In the genomic region with DNA sequence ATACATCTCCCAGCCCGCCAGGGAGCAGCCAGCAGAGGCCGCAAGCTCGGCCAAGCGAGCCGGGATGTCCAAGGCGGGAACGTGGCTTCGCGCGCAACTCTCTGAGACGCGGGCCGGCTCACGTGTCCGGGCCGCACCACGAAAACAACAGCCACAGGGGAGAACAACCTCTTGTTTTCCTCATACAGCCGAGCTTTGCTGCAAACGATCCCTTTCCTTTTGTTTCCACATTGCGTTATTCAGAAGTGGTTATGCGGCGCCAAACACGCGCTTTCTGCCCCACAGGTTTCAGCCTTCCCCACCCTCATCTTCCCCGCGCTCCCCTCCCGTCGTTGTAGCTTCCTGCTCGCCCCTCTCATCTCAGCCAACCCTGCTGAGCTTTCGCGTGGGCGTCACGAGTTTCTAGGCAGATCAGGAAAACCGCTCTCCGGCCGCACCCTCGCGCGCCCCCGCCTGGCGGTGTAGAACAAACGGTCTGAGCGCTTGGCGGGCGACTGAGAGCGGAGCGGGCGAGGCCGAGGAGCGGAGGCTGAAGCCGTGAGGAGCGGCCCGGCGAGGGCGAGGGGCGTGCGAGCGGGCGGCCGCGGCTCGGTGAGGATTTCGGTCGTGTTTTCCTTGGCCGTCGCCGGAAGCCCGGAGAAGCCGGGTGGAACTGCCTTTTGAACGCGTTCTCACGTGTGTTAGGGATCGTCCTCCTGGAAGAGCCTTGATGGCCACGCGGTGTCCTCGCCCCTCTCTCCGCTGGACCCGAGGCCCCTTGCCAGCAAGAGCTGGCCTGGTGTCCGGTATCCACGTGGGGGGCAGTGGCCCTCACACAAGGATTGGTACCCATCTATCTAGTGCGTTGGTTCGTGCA, we compare ENCODE assay signal across 9 cellular contexts. TPM values are rescaled to one million over a fixed set of nuclear protein-coding genes. Genes with fewer than 3 reads are reported as not detected.
DNase-seq lines count a peak whose midpoint lies in the region; FAIRE-seq and TF ChIP-seq lines count a peak whose summit lies in the region.
"Had no signal": no experiment of that assay in that cellular context is flagged by ENCODE, and none has a peak within 500 bp of the region (broad histone marks: within the 10 kb centered on the region; RNA-seq: fewer than 3 reads in every experiment).

No MANE protein-coding gene starts in this region.

- peak overlapping the region in 2 of 3 experiments; percentile 17 to 35 for H3K4me3 ChIP-seq in endothelial cell of umbilical vein (replicated peaks in 1 of 3; ENCODE audit: insufficient read depth in 1 of 3, low read depth in 1 of 3, low read length in 3 of 3)

- CTCF ChIA-PET in HEK293T (lab: Yijun Ruan, JAX) = interaction anchor here (0.6 to 1.5 kb wide), 2 partner anchors 17 to 92 kb away, joined by 3 to 5 read pairs; no protein-coding TSS in a partner anchor
- CTCF ChIA-PET in endothelial cell of umbilical vein (lab: Charles Lee) = interaction anchor here (0.6 to 2.0 kb wide), 18 partner anchors 9 to 248 kb away, joined by 3 to 31 read pairs (median 4); a partner anchor contains a TSS

- no peak for TF ChIP-seq POLR2A in endothelial cell of umbilical vein (IDR thresholded peaks at IDR 0.05; ENCODE audit: low read depth, low read length)

- H3K4me2 ChIP-seq in endothelial cell of umbilical vein (ENCODE audit: insufficient read depth, low read length) = peak overlapping the region; percentile 51

- no peaks in the 10 kb centered on the region for H3K9me1 ChIP-seq in endothelial cell of umbilical vein (replicated peaks; ENCODE audit: control insufficient read depth, extremely low read depth, insufficient read depth, low read length)

- no peaks in the 10 kb centered on the region for H3K9me3 ChIP-seq in endothelial cell of umbilical vein (replicated peaks; ENCODE audit: control insufficient read depth, insufficient read depth, low read length)

- DNase-seq in GM03348 (ENCODE audit: low spot score) = peak; percentile 96
- DNase-seq in HEK293T (ENCODE audit: extremely low spot score) = peak; percentile 95
- peak; percentile 44 to 84 for DNase-seq in NCI-H524 (lab: John Stamatoyannopoulos, UW)
- peak; percentile 96 for DNase-seq in activated CD8-positive, alpha-beta memory T cell treated with anti-CD3 and anti-CD28 coated beads, Interleukin-2, amount 50 U/mL, for 4 hours
- peak; percentile 91 for DNase-seq in endothelial cell of umbilical vein (ENCODE audit: low read depth, low spot score)
- DNase-seq in mesothelial cell of epicardium (ENCODE audit: low spot score in 2 of 2, unreplicated experiment in 2 of 2) = peak; percentile 76 to 89
- peak; percentile 86 to 89 for DNase-seq in stimulated activated CD8-positive, alpha-beta memory T cell treated with anti-CD3 and anti-CD28 coated beads, Interleukin-15, amount 100 ng/mL, for 4 hours (ENCODE audit: low read depth in 2 of 2)
- no peak for DNase-seq in DMS79 treated with DMSO at 0.1 percent for 48 hours (lab: John Stamatoyannopoulos, UW)

- peaks cover 0 to 1% of the 10 kb centered on the region in 2 experiments for H3K27me3 ChIP-seq in endothelial cell of umbilical vein (ENCODE audit: control insufficient read depth in 2 of 2, insufficient read depth in 2 of 2, low read length in 2 of 2)

- no peaks in the 10 kb centered on the region for H3K36me3 ChIP-seq in endothelial cell of umbilical vein (ENCODE audit: control insufficient read depth in 2 of 2, extremely low read depth in 1 of 2, insufficient read depth in 2 of 2, low read length in 2 of 2)

- POLR2A ChIA-PET in HEK293T (lab: Yijun Ruan, JAX) (interaction anchor here (0.6 to 1.4 kb wide), 3 partner anchors 75 to 299 kb away, joined by 3 to 4 read pairs (median 3); a partner anchor contains a TSS), endothelial cell of umbilical vein (lab: Charles Lee) (no interaction called here)

- H3K79me2 ChIP-seq in endothelial cell of umbilical vein (ENCODE audit: control insufficient read depth, insufficient read depth, low read length) = no peaks in the 10 kb centered on the region

- intact Hi-C loops in endothelial cell of umbilical vein (cut with micrococcal nuclease) = no loop called here

- H3K36me3 Mint-ChIP-seq in mesothelial cell of epicardium = peaks cover 3% of the 10 kb centered on the region

- no peaks in the 10 kb centered on the region for H4K20me1 ChIP-seq in endothelial cell of umbilical vein (replicated peaks; ENCODE audit: control insufficient read depth, extremely low read depth, insufficient read depth, low read length)

- FAIRE-seq in endothelial cell of umbilical vein (lab: Jason Lieb, UNC) = peak; percentile 42

- no peaks in the 10 kb centered on the region for H3K4me1 ChIP-seq in endothelial cell of umbilical vein (ENCODE audit: control insufficient read depth, extremely low read depth, insufficient read depth, low read length)

- dilution Hi-C loops in endothelial cell of umbilical vein (cut with MboI; ENCODE audit: extremely low pct_ligation_motif_present, low sequenced_read_pairs) = no loop called here

- BruUV-seq in endothelial cell of umbilical vein (replicated peaks; lab: Mats Ljungman, UMichigan) = no TSS peak

- peaks cover 6% of the 10 kb centered on the region for H3K27me3 Mint-ChIP-seq in mesothelial cell of epicardium (ENCODE audit: low read depth)

- no peak overlapping the region for H3K27ac ChIP-seq in endothelial cell of umbilical vein (ENCODE audit: insufficient read depth, low read depth, low read length)

- TF ChIP-seq CTCF in endothelial cell of umbilical vein (IDR thresholded peaks at IDR 0.05; ENCODE audit: extremely low read depth in 1 of 2, insufficient read depth in 1 of 2, low read depth in 1 of 2, low read length in 2 of 2) (peak; percentile 84 to 87), mesothelial cell of epicardium (IDR thresholded peaks at IDR 0.05; ENCODE audit: unreplicated experiment) (peak; percentile 24)

- H3K9me3 Mint-ChIP-seq in mesothelial cell of epicardium = peaks cover 9% of the 10 kb centered on the region

- peaks cover 6% of the 10 kb centered on the region for H3K4me1 Mint-ChIP-seq in mesothelial cell of epicardium

- H3K4me3 Mint-ChIP-seq in mesothelial cell of epicardium = peak overlapping the region; percentile 74

- peak overlapping the region; percentile 94 for H3K27ac Mint-ChIP-seq in mesothelial cell of epicardium

- peak overlapping the region; percentile 98 for H2AFZ ChIP-seq in endothelial cell of umbilical vein (ENCODE audit: low read depth, low read length)

- peak overlapping the region; percentile 59 for H3K9ac ChIP-seq in endothelial cell of umbilical vein (replicated peaks; ENCODE audit: extremely low read depth, insufficient read depth, low read length)

RNA-seq across cellular contexts. Expression of a gene that starts 6.6 kb away (rescaled TPM):
- total RNA-seq in endothelial cell of umbilical vein = 50.3 and 51.2 TPM in 2 replicates
- 55.7 and 62.8 TPM in 2 replicates for polyA plus RNA-seq in endothelial cell of umbilical vein
- polyA plus RNA-seq in endothelial cell of umbilical vein (2011; cell fraction: cytosol; rRNA removed) = 56.1 and 58.7 TPM in 2 replicates
- 70.9 and 82.3 TPM in 2 replicates for polyA plus RNA-seq in endothelial cell of umbilical vein (2011; cell fraction: nucleus; rRNA removed)
- polyA plus RNA-seq in endothelial cell of umbilical vein (2012) = 53.4 and 69.3 TPM in 2 replicates
- 59.7 and 61.2 TPM in 2 replicates for polyA minus RNA-seq in endothelial cell of umbilical vein
- polyA minus RNA-seq in endothelial cell of umbilical vein (2011; cell fraction: cytosol; rRNA and poly(A)+ RNA removed) = 15.7 TPM
- 25.6 and 32.2 TPM in 2 replicates for polyA minus RNA-seq in endothelial cell of umbilical vein (2011; cell fraction: nucleus; rRNA and poly(A)+ RNA removed)
- total RNA-seq in mesothelial cell of epicardium = 70.1 to 72.3 TPM (median 72.2 TPM) in 3 replicates

RNA-seq across cellular contexts. Expression of a gene that starts 21.6 kb away (rescaled TPM):
- 50.2 and 60.2 TPM in 2 replicates for total RNA-seq in endothelial cell of umbilical vein
- 27.3 and 42.1 TPM in 2 replicates for polyA plus RNA-seq in endothelial cell of umbilical vein
- polyA plus RNA-seq in endothelial cell of umbilical vein (2011; cell fraction: cytosol; rRNA removed) = 43.5 and 45.2 TPM in 2 replicates
- 84.6 and 94.4 TPM in 2 replicates for polyA plus RNA-seq in endothelial cell of umbilical vein (2011; cell fraction: nucleus; rRNA removed)
- polyA plus RNA-seq in endothelial cell of umbilical vein (2012) = 48.1 and 63.3 TPM in 2 replicates
- 53.2 and 70.8 TPM in 2 replicates for polyA minus RNA-seq in endothelial cell of umbilical vein
- 41.7 TPM for polyA minus RNA-seq in endothelial cell of umbilical vein (2011; cell fraction: cytosol; rRNA and poly(A)+ RNA removed)
- 31.7 and 36.8 TPM in 2 replicates for polyA minus RNA-seq in endothelial cell of umbilical vein (2011; cell fraction: nucleus; rRNA and poly(A)+ RNA removed)
- total RNA-seq in mesothelial cell of epicardium = 44.0 to 48.6 TPM (median 48.1 TPM) in 3 replicates

RNA-seq across cellular contexts. Expression of a gene that starts 21.8 kb away (rescaled TPM):
- 179 TPM in 2 replicates for total RNA-seq in endothelial cell of umbilical vein
- 170 and 236 TPM in 2 replicates for polyA plus RNA-seq in endothelial cell of umbilical vein
- 258 and 310 TPM in 2 replicates for polyA plus RNA-seq in endothelial cell of umbilical vein (2011; cell fraction: cytosol; rRNA removed)
- polyA plus RNA-seq in endothelial cell of umbilical vein (2011; cell fraction: nucleus; rRNA removed) = 206 and 284 TPM in 2 replicates
- polyA plus RNA-seq in endothelial cell of umbilical vein (2012) = 213 and 261 TPM in 2 replicates
- polyA minus RNA-seq in endothelial cell of umbilical vein = 240 and 255 TPM in 2 replicates
- polyA minus RNA-seq in endothelial cell of umbilical vein (2011; cell fraction: cytosol; rRNA and poly(A)+ RNA removed) = 139 TPM
- 57.3 and 70.1 TPM in 2 replicates for polyA minus RNA-seq in endothelial cell of umbilical vein (2011; cell fraction: nucleus; rRNA and poly(A)+ RNA removed)
- 76.5 to 82.4 TPM (median 82.0 TPM) in 3 replicates for total RNA-seq in mesothelial cell of epicardium

RNA-seq across cellular contexts. Expression of a gene that starts 24.4 kb away (rescaled TPM):
- total RNA-seq in endothelial cell of umbilical vein (not detected in 2 replicates), mesothelial cell of epicardium (0.43 to 0.66 TPM in 2 of 3 replicates, not detected in the other)
- polyA plus RNA-seq in endothelial cell of umbilical vein = not detected in 2 replicates
- not detected in 2 replicates for polyA plus RNA-seq in endothelial cell of umbilical vein (2011; cell fraction: cytosol; rRNA removed)
- polyA plus RNA-seq in endothelial cell of umbilical vein (2011; cell fraction: nucleus; rRNA removed) = not detected in 2 replicates
- not detected in 2 replicates for polyA plus RNA-seq in endothelial cell of umbilical vein (2012)
- not detected in 2 replicates for polyA minus RNA-seq in endothelial cell of umbilical vein
- not detected for polyA minus RNA-seq in endothelial cell of umbilical vein (2011; cell fraction: cytosol; rRNA and poly(A)+ RNA removed)
- polyA minus RNA-seq in endothelial cell of umbilical vein (2011; cell fraction: nucleus; rRNA and poly(A)+ RNA removed) = not detected in 2 replicates

RNA-seq across cellular contexts. Expression of a gene that starts 32.7 kb away (rescaled TPM):
- total RNA-seq in endothelial cell of umbilical vein = not detected in 2 replicates
- not detected in 2 replicates for polyA plus RNA-seq in endothelial cell of umbilical vein
- polyA plus RNA-seq in endothelial cell of umbilical vein (2011; cell fraction: cytosol; rRNA removed) = not detected in 2 replicates
- polyA plus RNA-seq in endothelial cell of umbilical vein (2011; cell fraction: nucleus; rRNA removed) = not detected in 2 replicates
- polyA plus RNA-seq in endothelial cell of umbilical vein (2012) = not detected in 2 replicates
- polyA minus RNA-seq in endothelial cell of umbilical vein = not detected in 2 replicates
- polyA minus RNA-seq in endothelial cell of umbilical vein (2011; cell fraction: cytosol; rRNA and poly(A)+ RNA removed) = not detected
- not detected in 2 replicates for polyA minus RNA-seq in endothelial cell of umbilical vein (2011; cell fraction: nucleus; rRNA and poly(A)+ RNA removed)
- total RNA-seq in mesothelial cell of epicardium = not detected in 3 replicates
- total RNA-seq: mononuclear cell had no signal
